19 cellular contexts compared by ENCODE assay signal in the genomic region with DNA sequence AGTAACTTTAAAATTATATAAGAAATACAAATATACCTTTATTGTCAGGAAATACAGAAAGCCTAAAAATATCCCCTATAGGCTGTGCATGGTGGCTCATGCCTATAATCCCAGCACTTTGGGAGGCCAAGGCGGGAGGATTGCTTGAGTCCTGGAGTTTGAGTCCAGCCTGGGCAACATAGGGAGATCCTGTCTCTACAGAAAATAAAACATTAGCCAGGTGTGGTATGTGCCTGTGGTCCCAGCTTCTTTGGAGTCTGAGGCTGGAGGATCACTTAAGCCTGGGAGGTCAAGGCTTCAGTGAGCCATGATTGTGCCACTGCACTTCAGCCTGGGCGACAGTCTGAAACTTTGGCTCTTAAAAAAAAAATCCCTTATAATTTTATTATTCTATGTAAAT.
"Had no signal": no experiment of that assay in that cellular context is flagged by ENCODE, and none has a peak within 500 bp of the region (broad histone marks: within the 10 kb centered on the region; RNA-seq: fewer than 3 reads in every experiment).

No MANE protein-coding gene starts in this region.

- H3K9me3 ChIP-seq: adrenal gland, neutrophil, thyroid gland had no signal

- H3K9me3 Mint-ChIP-seq: activated naive CD4-positive, alpha-beta T cell treated with anti-CD3 and anti-CD28 coated beads, Interleukin-2, amount 50 U/mL, for 72 hours; activated T-cell treated with anti-CD3 and anti-CD28 coated beads, Interleukin-2, amount 50 U/mL, for 72 hours; dendritic cell treated with granulocyte-macrophage colony-stimulating factor and Interleukin-4, amounts not matched to agents 40 ng/mL and 50 ng/mL, for 4 days; mesothelial cell of epicardium; natural killer cell treated with Interleukin-12 subunit alpha and Interleukin-12 subunit beta and Interleukin-15 and Interleukin-18, amount 100 ng/mL, for 72 hours; stimulated activated naive B cell treated with anti-CD40 and anti-IgM and Interleukin-4, amounts not matched to agents 10 μg/mL and 1 μg/mL and 100 μg/mL, for 72 hours had no signal

- H3K27ac Mint-ChIP-seq: activated CD8-positive, alpha-beta T cell treated with anti-CD3 and anti-CD28 coated beads, Interleukin-2, amount 10 ng/mL, durations not matched to agents 7 days and 5 days; dendritic cell treated with granulocyte-macrophage colony-stimulating factor and Interleukin-4, amounts not matched to agents 40 ng/mL and 50 ng/mL, for 4 days; natural killer cell treated with Interleukin-12 subunit alpha and Interleukin-12 subunit beta and Interleukin-15 and Interleukin-18, amount 100 ng/mL, for 72 hours had no signal

- H3K4me3 Mint-ChIP-seq: activated CD8-positive, alpha-beta T cell treated with anti-CD3 and anti-CD28 coated beads, Interleukin-2, amount 10 ng/mL, durations not matched to agents 7 days and 5 days; dendritic cell treated with granulocyte-macrophage colony-stimulating factor and Interleukin-4, amounts not matched to agents 40 ng/mL and 50 ng/mL, for 4 days; mesothelial cell of epicardium; natural killer cell treated with Interleukin-12 subunit alpha and Interleukin-12 subunit beta and Interleukin-15 and Interleukin-18, amount 100 ng/mL, for 72 hours; stimulated activated naive B cell treated with anti-CD40 and anti-IgM and Interleukin-4, amounts not matched to agents 10 μg/mL and 1 μg/mL and 100 μg/mL, for 72 hours had no signal

- ATAC-seq: activated CD8-positive, alpha-beta T cell treated with anti-CD3 and anti-CD28 coated beads, Interleukin-2, amount 10 ng/mL, durations not matched to agents 7 days and 5 days; activated T-cell treated with anti-CD3 and anti-CD28 coated beads, Interleukin-2, amount 50 U/mL, for 72 hours; foreskin keratinocyte; left lobe of liver; natural killer cell treated with Interleukin-12 subunit alpha and Interleukin-12 subunit beta and Interleukin-15 and Interleukin-18, amount 100 ng/mL, for 72 hours; stimulated activated naive B cell treated with anti-CD40 and anti-IgM and Interleukin-4, amounts not matched to agents 10 μg/mL and 1 μg/mL and 100 μg/mL, for 72 hours had no signal

- H3K27me3 Mint-ChIP-seq: dendritic cell treated with granulocyte-macrophage colony-stimulating factor and Interleukin-4, amounts not matched to agents 40 ng/mL and 50 ng/mL, for 4 days; natural killer cell treated with Interleukin-12 subunit alpha and Interleukin-12 subunit beta and Interleukin-15 and Interleukin-18, amount 100 ng/mL, for 72 hours; stimulated activated naive B cell treated with anti-CD40 and anti-IgM and Interleukin-4, amounts not matched to agents 10 μg/mL and 1 μg/mL and 100 μg/mL, for 72 hours had no signal

- H3K27ac ChIP-seq: foreskin keratinocyte, neutrophil had no signal

- DNase-seq: activated CD4-positive, alpha-beta T cell treated with anti-CD3 and anti-CD28 coated beads for 48 hours; activated CD4-positive, CD25-positive, alpha-beta regulatory T cell; activated CD8-positive, alpha-beta memory T cell treated with anti-CD3 and anti-CD28 coated beads, Interleukin-2, amount 50 U/mL, for 4 hours; activated CD8-positive, alpha-beta T cell treated with anti-CD3 and anti-CD28 coated beads, Interleukin-2, amount 10 ng/mL, durations not matched to agents 7 days and 5 days; activated gamma-delta T cell treated with Interleukin-2 at 50 U/mL for 16 hours; activated T-cell treated with anti-CD3 and anti-CD28 coated beads, Interleukin-2, amount 50 U/mL, for 72 hours; adrenal gland; effector CD8-positive, alpha-beta T cell; hypothalamus; stimulated activated naive B cell treated with anti-CD40 and anti-IgM and Interleukin-4, amounts not matched to agents 10 μg/mL and 1 μg/mL and 100 μg/mL, for 72 hours; thyroid gland had no signal

- H3K4me3 ChIP-seq: adrenal gland, lung, thyroid gland had no signal

- H3K27me3 ChIP-seq: adrenal gland, foreskin keratinocyte, neutrophil, thyroid gland had no signal

- H3K36me3 ChIP-seq: thyroid gland had no signal

- H3K4me1 ChIP-seq: foreskin keratinocyte, thyroid gland had no signal
